In the genomic region with DNA sequence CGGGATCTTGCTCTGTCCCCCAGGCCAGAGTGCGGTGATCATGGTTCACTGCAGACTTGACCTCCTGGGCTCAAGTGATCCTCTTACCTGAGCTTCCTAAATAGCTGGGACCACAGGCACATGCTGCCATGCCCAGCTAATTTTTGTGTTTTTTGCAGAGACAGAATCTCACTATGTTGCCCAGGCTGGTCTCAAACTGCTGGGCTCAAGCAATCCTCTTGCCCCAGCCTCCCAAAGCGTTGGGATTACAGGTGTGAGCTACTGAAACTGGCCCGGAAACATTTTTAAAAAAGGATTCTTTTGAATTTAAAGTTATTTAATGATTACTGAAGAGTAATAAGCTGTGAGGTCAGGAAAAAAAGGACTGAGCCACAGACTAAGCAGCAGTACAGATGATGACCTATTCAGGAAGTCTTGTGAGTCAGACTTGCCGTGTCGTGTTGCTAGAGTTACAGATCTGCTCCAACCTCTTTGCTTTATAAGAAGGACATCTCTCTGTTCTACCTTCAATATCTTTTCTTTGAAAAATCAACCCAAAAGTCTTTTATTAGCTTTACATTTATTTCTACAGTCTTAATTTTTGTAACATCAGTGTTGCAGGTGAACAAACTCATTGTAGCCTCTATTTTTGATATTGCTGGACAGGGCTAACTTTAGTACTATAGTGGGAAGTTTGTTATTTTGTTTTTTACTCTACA, we compare ENCODE assay signal across 8 cellular contexts.
DNase-seq lines count a peak whose midpoint lies in the region; ATAC-seq and TF ChIP-seq lines count a peak whose summit lies in the region.

No MANE protein-coding gene starts in this region.

- no peak overlapping the region for H2AFZ ChIP-seq in ACC112 (ENCODE audit: low read length, unreplicated experiment)

- no peaks in the 10 kb centered on the region for H3K9me3 ChIP-seq in Panc1 (ENCODE audit: control insufficient read depth, insufficient read depth, low read depth, low read length)

- peaks cover 45 to 80% of the 10 kb centered on the region in 2 donors for H3K4me1 Mint-ChIP-seq in immature natural killer cell

- no peaks in the 10 kb centered on the region for H3K9me3 Mint-ChIP-seq in immature natural killer cell

- peak overlapping the region in 4 of 5 donors; percentile 28 to 54 (median 40) for H3K4me3 Mint-ChIP-seq in immature natural killer cell

- CTCF ChIA-PET in Panc1 (lab: Charles Lee): interaction anchor here (0.6 kb wide), 1 partner anchor 11 kb away, joined by 3 read pairs; no protein-coding TSS in a partner anchor

- H3K27ac ChIP-seq in ACC112 (ENCODE audit: low read depth, low read length) (peak overlapping the region; percentile 80), Panc1 (ENCODE audit: low read length) (no peak overlapping the region)

- no peaks in the 10 kb centered on the region for H3K36me3 Mint-ChIP-seq in immature natural killer cell

- intact Hi-C loops in Panc1 (cut with micrococcal nuclease; ENCODE audit: unreplicated experiment): no loop called here

- in situ Hi-C loops in Panc1 (cut with HindIII; ENCODE audit: low pct_unique_long_range_greater_than_20kb, low sequenced_read_pairs): no loop called here

- H3K27me3 Mint-ChIP-seq in immature natural killer cell (ENCODE audit: low read depth in 3 of 3): no peaks in the 10 kb centered on the region

- ATAC-seq in GM21717 (IDR thresholded peaks at IDR 0.05; ENCODE audit: unreplicated experiment) (peak; percentile 70), Panc1 (peak; percentile 87)

- POLR2A ChIA-PET in Panc1 (lab: Charles Lee): no interaction called here

- BruUV-seq in Panc1 (replicated peaks; lab: Mats Ljungman, UMichigan): no TSS peak

- H3K36me3 ChIP-seq in ACC112 (ENCODE audit: insufficient read depth, low read length) (no peaks in the 10 kb centered on the region), Panc1 (ENCODE audit: control insufficient read depth, insufficient read depth, low read length) (no peaks in the 10 kb centered on the region)

- H3K4me3 ChIP-seq in ACC112 (ENCODE audit: low read depth, low read length) (0 out of 2 replicates have a peak overlapping the region, but pooled peaks have one; percentile 30), Panc1 (ENCODE audit: low read depth in 2 of 2, low read length in 2 of 2) (no peak overlapping the region)

- H3K27ac Mint-ChIP-seq in immature natural killer cell: peak overlapping the region; percentile 32 to 83 (median 72)

- peaks cover 32% of the 10 kb centered on the region for H3K4me1 ChIP-seq in ACC112 (ENCODE audit: control insufficient read depth, insufficient read depth, low read length, unreplicated experiment)
- H3K4me1 ChIP-seq in Panc1 (ENCODE audit: control insufficient read depth, insufficient read depth, low read length): peaks cover 6% of the 10 kb centered on the region; the same call in 1 of the 2 replicates

- peak; percentile 79 for DNase-seq in Panc1 (ENCODE audit: low read depth, low spot score)
- peak; percentile 55 for DNase-seq in activated T-helper 9 cell treated with anti-CD3 and anti-CD28 coated beads, Interleukin-2, amount 50 U/mL, for 16 hours (ENCODE audit: low read depth)
- DNase-seq in immature natural killer cell: peak; percentile 20 to 29 (median 21)
- peak; percentile 62 to 73 (median 72) for DNase-seq in stimulated activated CD4-positive, alpha-beta T cell treated with anti-CD3 and anti-CD28 coated beads, TNF-alpha, amount 100 ng/mL, for 24 hours (ENCODE audit: low read depth in 3 of 3)
- DNase-seq in COLO668 (lab: John Stamatoyannopoulos, UW; ENCODE audit: unreplicated experiment): no peak
- no peak for DNase-seq in NCI-H1930 (lab: John Stamatoyannopoulos, UW)

- H3K27me3 ChIP-seq in ACC112 (ENCODE audit: insufficient read depth, low read length): no peaks in the 10 kb centered on the region
- no peaks in the 10 kb centered on the region for H3K27me3 ChIP-seq in Panc1 (ENCODE audit: control insufficient read depth, insufficient read depth, low read length)

- no peak for TF ChIP-seq CTCF in Panc1 (IDR thresholded peaks at IDR 0.05)

- H3K79me2 ChIP-seq in ACC112 (ENCODE audit: control insufficient read depth, insufficient read depth, low read length, unreplicated experiment): peaks cover 46% of the 10 kb centered on the region

Comparison
In these comparisons a context has a peak if more than half of its experiments do, and no peak if none do; other contexts are left out.
1. DNase-seq: peak in Panc1 (single experiment), activated T-helper 9 cell treated with anti-CD3 and anti-CD28 coated beads, Interleukin-2, amount 50 U/mL, for 16 hours (single experiment), immature natural killer cell (3 of 3) and stimulated activated CD4-positive, alpha-beta T cell treated with anti-CD3 and anti-CD28 coated beads, TNF-alpha, amount 100 ng/mL, for 24 hours (3 of 3); none in COLO668 (single experiment) and NCI-H1930 (0 of 2).